ENCODE assay signal across 8 cellular contexts in the genomic region with DNA sequence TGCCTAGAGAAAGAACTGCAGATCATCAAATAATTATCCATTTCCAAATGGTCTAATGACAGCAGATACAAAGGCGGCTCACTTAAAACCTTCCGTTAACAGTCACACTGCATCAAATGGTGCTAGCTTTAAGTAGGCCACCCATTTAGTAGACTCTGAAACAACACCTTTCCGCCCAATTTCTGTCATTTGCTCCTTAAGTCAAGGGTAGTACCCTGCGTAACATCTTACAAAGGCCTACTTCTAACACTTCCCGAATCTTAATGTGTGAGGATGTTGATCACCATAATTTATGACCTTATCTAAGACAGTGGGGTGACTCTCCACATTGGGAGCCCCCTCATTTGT. TPM values are rescaled to one million over a fixed set of nuclear protein-coding genes. Genes with fewer than 3 reads are reported as not detected.
DNase-seq lines count a peak whose midpoint lies in the region; ATAC-seq, FAIRE-seq and TF ChIP-seq lines count a peak whose summit lies in the region.

No MANE protein-coding gene starts in this region.

- no peak for TF ChIP-seq RAD21 in A549 (conservative IDR thresholded peaks at IDR 0.05 in 1 of 2, IDR thresholded peaks at IDR 0.05 in 1 of 2)

- peak overlapping the region; percentile 80 for H3K9ac ChIP-seq in mucosa of stomach (ENCODE audit: low read length)

- H3K27me3 ChIP-seq in breast epithelium (no peaks in the 10 kb centered on the region), mucosa of stomach (ENCODE audit: control insufficient read depth, insufficient read depth, low read length) (no peaks in the 10 kb centered on the region)

- FAIRE-seq in A549 (lab: Jason Lieb, UNC), result no peak

- peak overlapping the region; percentile 87 for H3K4me2 ChIP-seq in A549

- H3K4me3 ChIP-seq in A549 (peak overlapping the region; percentile 90), HFF-Myc (replicated peaks; ENCODE audit: low read depth, low read length) (peak overlapping the region; percentile 70), breast epithelium (peak overlapping the region; percentile 88 to 97 (median 90)), mucosa of stomach (ENCODE audit: low read length) (peak overlapping the region; percentile 36)

- TF ChIP-seq POLR2A in A549 (IDR thresholded peaks at IDR 0.05; ENCODE audit: low read length) (no peak), breast epithelium (IDR thresholded peaks at IDR 0.05) (no peak)

- H3K9me3 ChIP-seq in A549 (no peaks in the 10 kb centered on the region), breast epithelium (no peaks in the 10 kb centered on the region), mucosa of stomach (ENCODE audit: control insufficient read depth, low read length) (no peaks in the 10 kb centered on the region)

- TF ChIP-seq CTCF in A549 (IDR thresholded peaks at IDR 0.05) (no peak), HFF-Myc (IDR thresholded peaks at IDR 0.05; ENCODE audit: low read depth, low read length, missing control alignments) (no peak), breast epithelium (IDR thresholded peaks at IDR 0.05) (no peak)

- DNase-seq in A549 (ENCODE audit: low read depth in 1 of 2, low spot score in 1 of 2) (no peak), HFF-Myc (ENCODE audit: extremely low read depth, low read depth) (no peak), breast epithelium (ENCODE audit: low spot score in 2 of 2) (no peak)
- no peak for DNase-seq in activated effector memory CD4-positive, alpha-beta T cell treated with anti-CD3 and anti-CD28 coated beads, Interleukin-2, amount 50 U/mL, for 16 hours

- CTCF ChIA-PET in A549 (lab: Yijun Ruan, JAX), result interaction anchor here (0.6 to 1.5 kb wide), 3 partner anchors 30 to 198 kb away, joined by 3 to 5 read pairs (median 3); no protein-coding TSS in a partner anchor

- POLR2A ChIA-PET in A549 (lab: Yijun Ruan, JAX), result interaction anchor here (0.7 to 2.3 kb wide), 3 partner anchors 14 to 182 kb away, joined by 3 to 12 read pairs (median 4); no protein-coding TSS in a partner anchor

- ATAC-seq in A549 (no peak), HG03039 (IDR thresholded peaks at IDR 0.05; ENCODE audit: unreplicated experiment) (no peak), GM21390 (IDR thresholded peaks at IDR 0.05; ENCODE audit: unreplicated experiment) (no peak), HG03108 (IDR thresholded peaks at IDR 0.05; ENCODE audit: unreplicated experiment) (no peak)

- intact Hi-C loops in breast epithelium (cut with DNase I; ENCODE audit: low total_unique reads), result no loop called here

- WGBS in A549 (ENCODE audit: missing lambda C conversion rate), result 81% methylated on average over 5 of the region's 5 CpGs

- H3K27ac ChIP-seq in A549 (peak overlapping the region; percentile 82 to 90), breast epithelium (peak overlapping the region; percentile 92 to 95)

- TF ChIP-seq EP300 in A549 (IDR thresholded peaks at IDR 0.05), result no peak

- no peaks in the 10 kb centered on the region for H3K36me3 ChIP-seq in breast epithelium
- H3K36me3 ChIP-seq in mucosa of stomach (ENCODE audit: control insufficient read depth, insufficient read depth, low read length), result no peaks in the 10 kb centered on the region

- H3K4me1 ChIP-seq in A549 (peaks cover 21% of the 10 kb centered on the region), breast epithelium (no peaks in the 10 kb centered on the region), mucosa of stomach (ENCODE audit: control insufficient read depth, insufficient read depth, low read length) (peaks cover 9% of the 10 kb centered on the region)

TF ChIP-seq in A549, 52 proteins besides CTCF, POLR2A, EP300 and RAD21:
- no peak for TF ChIP-seq TFCP2L1 (CRISPR knock-in tag; IDR thresholded peaks at IDR 0.05)
- no peak for TF ChIP-seq ZFP36 (IDR thresholded peaks at IDR 0.05; ENCODE audit: borderline replicate concordance, partially characterized antibody)
- TF ChIP-seq RARB (CRISPR knock-in tag; IDR thresholded peaks at IDR 0.05), result no peak
- no peak for TF ChIP-seq HOXB13 (CRISPR knock-in tag; IDR thresholded peaks at IDR 0.05; ENCODE audit: low read depth)
- TF ChIP-seq, protein P1, sequence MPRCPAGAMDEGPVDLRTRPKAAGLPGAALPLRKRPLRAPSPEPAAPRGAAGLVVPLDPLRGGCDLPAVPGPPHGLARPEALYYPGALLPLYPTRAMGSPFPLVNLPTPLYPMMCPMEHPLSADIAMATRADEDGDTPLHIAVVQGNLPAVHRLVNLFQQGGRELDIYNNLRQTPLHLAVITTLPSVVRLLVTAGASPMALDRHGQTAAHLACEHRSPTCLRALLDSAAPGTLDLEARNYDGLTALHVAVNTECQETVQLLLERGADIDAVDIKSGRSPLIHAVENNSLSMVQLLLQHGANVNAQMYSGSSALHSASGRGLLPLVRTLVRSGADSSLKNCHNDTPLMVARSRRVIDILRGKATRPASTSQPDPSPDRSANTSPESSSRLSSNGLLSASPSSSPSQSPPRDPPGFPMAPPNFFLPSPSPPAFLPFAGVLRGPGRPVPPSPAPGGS (IDR thresholded peaks at IDR 0.05), result peak; percentile 4; the same call in 1 of the 3 replicates

RNA-seq across cellular contexts. Expression of a gene that starts 0.7 kb away (rescaled TPM):
- 18.6 and 23.7 TPM in 2 replicates for polyA plus RNA-seq in A549 (2011; rRNA removed)
- 2.9 and 3.7 TPM in 2 replicates for polyA plus RNA-seq in A549 (2012; cell fraction: cytosol; rRNA removed)
- polyA plus RNA-seq in A549 (2012; cell fraction: nucleus; rRNA removed), result 1.8 and 2.4 TPM in 2 replicates
- polyA plus RNA-seq in A549 (2017; fragmentation: RNase III; extraction: RNeasy Plus Mini Kit Qiagen cat#74134 plus additional on column Dnase treatment), result 10.2 to 11.8 TPM (median 10.5 TPM) in 3 replicates
- polyA minus RNA-seq in A549 (2011; rRNA and poly(A)+ RNA removed), result 14.1 and 15.9 TPM in 2 replicates
- total RNA-seq in breast epithelium, result 10 to 100 TPM in 2 of 3 donors, 1 to 10 TPM in 1; 4.8 to 45.2 (median 43.3) TPM

Comparison
In these comparisons a context has a peak if more than half of its experiments do, and no peak if none do; other contexts are left out.
1. H3K4me3 ChIP-seq: peak in every context shown above with its lines; median percentile 90 in A549; 90 in breast epithelium; 70 in HFF-Myc; 36 in mucosa of stomach.